ENCODE assay signal across 8 cellular contexts in the genomic region with DNA sequence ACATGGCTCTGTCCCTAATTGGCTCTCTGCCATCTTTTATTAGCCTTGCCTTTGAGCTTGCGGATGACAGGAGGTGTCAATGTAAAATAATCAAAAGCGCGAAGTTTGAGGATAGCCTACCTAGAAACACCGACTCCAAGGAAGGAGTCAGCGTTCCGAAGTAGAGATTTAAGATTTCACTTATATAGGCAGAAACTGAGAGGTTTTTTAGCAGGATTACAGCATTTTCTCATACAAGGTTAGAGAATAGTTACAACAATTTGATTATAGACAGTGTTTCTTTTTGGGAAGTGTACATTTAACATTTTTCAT. TPM values are rescaled to one million over a fixed set of nuclear protein-coding genes. Genes with fewer than 3 reads are reported as not detected.
DNase-seq lines count a peak whose midpoint lies in the region; ATAC-seq and TF ChIP-seq lines count a peak whose summit lies in the region.

No MANE protein-coding gene starts in this region.

- peak overlapping the region; percentile 68 for H3K27ac Mint-ChIP-seq in T-helper 1 cell treated with Interleukin-12 subunit alpha and Interleukin-12 subunit beta and Interleukin-4 antibody, amounts not matched to agents 30 μg/mL and 1 μg/mL, for 36 hours

- H3K4me1 Mint-ChIP-seq in T-helper 1 cell treated with Interleukin-12 subunit alpha and Interleukin-12 subunit beta and Interleukin-4 antibody, amounts not matched to agents 30 μg/mL and 1 μg/mL, for 36 hours (ENCODE audit: low read depth), result peaks cover 25% of the 10 kb centered on the region

- peaks cover 28% of the 10 kb centered on the region for H3K4me1 ChIP-seq in body of pancreas
- H3K4me1 ChIP-seq in muscle layer of colon (ENCODE audit: insufficient read depth, low read length), result no peaks in the 10 kb centered on the region

- intact Hi-C loops in body of pancreas (cut with DNase I), result no loop called here

- WGBS in body of pancreas, 2 donors, result 1 to 5% methylated on average over 6 of the region's 6 CpGs

- H3K4me3 Mint-ChIP-seq in T-helper 1 cell treated with Interleukin-12 subunit alpha and Interleukin-12 subunit beta and Interleukin-4 antibody, amounts not matched to agents 30 μg/mL and 1 μg/mL, for 36 hours, result peak overlapping the region; percentile 92

- H3K9me3 Mint-ChIP-seq in T-helper 1 cell treated with Interleukin-12 subunit alpha and Interleukin-12 subunit beta and Interleukin-4 antibody, amounts not matched to agents 30 μg/mL and 1 μg/mL, for 36 hours, result peaks cover 15% of the 10 kb centered on the region

- DNase-seq in T-helper 1 cell (no peak), body of pancreas (no peak), foreskin melanocyte (no peak), DMS53 treated with DMSO at 0.1 percent for 48 hours (lab: John Stamatoyannopoulos, UW; ENCODE audit: unreplicated experiment) (no peak), HPDE6-E6E7 (ENCODE audit: extremely low spot score) (no peak)

- no peak for TF ChIP-seq POLR2A in body of pancreas (IDR thresholded peaks at IDR 0.05)

- ATAC-seq in HG03196 (IDR thresholded peaks at IDR 0.05; ENCODE audit: unreplicated experiment), result peak; percentile 18
- peak; percentile 2 for ATAC-seq in body of pancreas

- H3K36me3 ChIP-seq in body of pancreas (replicated peaks in 1 of 2; ENCODE audit: insufficient read depth in 1 of 2, low read depth in 2 of 2) (no peaks in the 10 kb centered on the region), muscle layer of colon (ENCODE audit: insufficient read depth, low read length) (peaks cover 5% of the 10 kb centered on the region)

- no peaks in the 10 kb centered on the region for H3K9me3 ChIP-seq in body of pancreas
- no peaks in the 10 kb centered on the region for H3K9me3 ChIP-seq in muscle layer of colon (ENCODE audit: low read length)

- H3K4me3 ChIP-seq in body of pancreas, result peak overlapping the region; percentile 37 to 80
- H3K4me3 ChIP-seq in muscle layer of colon (ENCODE audit: low read depth in 1 of 2, low read length in 2 of 2), result peak overlapping the region; percentile 7 to 92

- peaks cover 2% of the 10 kb centered on the region for H3K27me3 Mint-ChIP-seq in T-helper 1 cell treated with Interleukin-12 subunit alpha and Interleukin-12 subunit beta and Interleukin-4 antibody, amounts not matched to agents 30 μg/mL and 1 μg/mL, for 36 hours (ENCODE audit: low read depth)

- peak overlapping the region in 2 of 4 donors; percentile 89 to 90 for H3K27ac ChIP-seq in body of pancreas
- H3K27ac ChIP-seq in muscle layer of colon (ENCODE audit: low read depth, low read length), result no peak overlapping the region

- no peak overlapping the region for H3K9ac ChIP-seq in muscle layer of colon (ENCODE audit: low read length)

- H3K27me3 ChIP-seq in body of pancreas, result no peaks in the 10 kb centered on the region
- H3K27me3 ChIP-seq in muscle layer of colon (ENCODE audit: control insufficient read depth in 1 of 2, insufficient read depth in 2 of 2, low read length in 2 of 2), result no peaks in the 10 kb centered on the region

- no peak for TF ChIP-seq CTCF in body of pancreas (IDR thresholded peaks at IDR 0.05)

- H3K36me3 Mint-ChIP-seq in T-helper 1 cell treated with Interleukin-12 subunit alpha and Interleukin-12 subunit beta and Interleukin-4 antibody, amounts not matched to agents 30 μg/mL and 1 μg/mL, for 36 hours (ENCODE audit: low read depth), result peaks cover 16% of the 10 kb centered on the region

RNA-seq across cellular contexts. Expression of a gene that starts 0.5 kb away (rescaled TPM):
- total RNA-seq in body of pancreas, result 10 to 100 TPM; 14.0 to 14.2 TPM
